In genomic region chr13:110262944-110263343, GRCh38 we compare ENCODE assay signal across 2 cellular contexts.
TF ChIP-seq lines count a peak whose summit lies in the region.

No MANE protein-coding gene starts in this region.

TF ChIP-seq in H1, 55 proteins besides CTCF, POLR2A, EP300 and RAD21 (continues in another document):
- no peak for TF ChIP-seq SAP30 (IDR thresholded peaks at IDR 0.05; ENCODE audit: insufficient read depth, insufficient replicate concordance, low read length)
- TF ChIP-seq TEAD4 (IDR thresholded peaks at IDR 0.05; ENCODE audit: low read depth, low read length): no peak
- no peak for TF ChIP-seq NANOG (IDR thresholded peaks at IDR 0.05; ENCODE audit: insufficient read depth, low read depth, low read length, poor library complexity, severe bottlenecking)
- TF ChIP-seq GABPA (IDR thresholded peaks at IDR 0.05; ENCODE audit: borderline replicate concordance, insufficient read depth, low read length): no peak
- TF ChIP-seq KDM4A (IDR thresholded peaks at IDR 0.05; ENCODE audit: low read depth, low read length, severe bottlenecking): no peak
- no peak for TF ChIP-seq EZH2 (IDR thresholded peaks at IDR 0.05; ENCODE audit: low read depth, low read length, severe bottlenecking)
- no peak for TF ChIP-seq CTBP2 (IDR thresholded peaks at IDR 0.05; ENCODE audit: borderline replicate concordance, insufficient read depth, insufficient read length, low read length)
- TF ChIP-seq CHD7 (IDR thresholded peaks at IDR 0.05; ENCODE audit: insufficient replicate concordance, low read length): no peak
- no peak for TF ChIP-seq ATF2 (IDR thresholded peaks at IDR 0.05; ENCODE audit: low read length)
- TF ChIP-seq RXRA (IDR thresholded peaks at IDR 0.05; ENCODE audit: insufficient read depth, low read depth, low read length): no peak
- no peak for TF ChIP-seq POLR2AphosphoS5 (IDR thresholded peaks at IDR 0.05; ENCODE audit: low read depth, low read length)
- no peak for TF ChIP-seq FOSL1 (IDR thresholded peaks at IDR 0.05; ENCODE audit: insufficient read depth, low read depth, low read length)
- TF ChIP-seq TAF7 (optimal IDR thresholded peaks at IDR 0.05; ENCODE audit: borderline replicate concordance, low read depth, low read length): no peak

TF ChIP-seq in GM12891, 5 proteins besides CTCF, POLR2A, EP300 and RAD21:
- no peak for TF ChIP-seq PAX5 (IDR thresholded peaks at IDR 0.05; ENCODE audit: insufficient read depth, low read length, severe bottlenecking)
- no peak for TF ChIP-seq POLR2AphosphoS5 (IDR thresholded peaks at IDR 0.05; ENCODE audit: low read depth, low read length)
- TF ChIP-seq SPI1 (IDR thresholded peaks at IDR 0.05; ENCODE audit: low read depth, low read length): no peak
- no peak for TF ChIP-seq POU2F2 (IDR thresholded peaks at IDR 0.05; ENCODE audit: low read depth, low read length)
- TF ChIP-seq TAF1 (IDR thresholded peaks at IDR 0.05; ENCODE audit: low read depth, low read length): no peak
